In genomic region chr12:38157274-38157932, GRCh38 we compare ENCODE assay signal across 16 cellular contexts.
DNase-seq lines count a peak whose midpoint lies in the region; ATAC-seq and TF ChIP-seq lines count a peak whose summit lies in the region.
"Had no signal": no experiment of that assay in that cellular context is flagged by ENCODE, and none has a peak within 500 bp of the region (broad histone marks: within the 10 kb centered on the region; RNA-seq: fewer than 3 reads in every experiment).

No MANE protein-coding gene starts in this region.

- H2BK20ac ChIP-seq in H9 (ENCODE audit: low read depth, low read length, poor library complexity, severe bottlenecking) = no peak overlapping the region

- H4K5ac ChIP-seq in H9 (ENCODE audit: insufficient read length, low read depth, low read length) = no peak overlapping the region

- no peaks in the 10 kb centered on the region for H3K4me1 ChIP-seq in H9 (ENCODE audit: insufficient read depth, low read length)
- H3K4me1 ChIP-seq in esophagus muscularis mucosa = no peaks in the 10 kb centered on the region
- no peaks in the 10 kb centered on the region for H3K4me1 ChIP-seq in testis
- H3K4me1 ChIP-seq: BLaER1 treated with 17β-estradiol and CSF1 and Interleukin-3, amounts not matched to agents 10 nM and 100 nM; HAP-1 had no signal

- H4K91ac ChIP-seq in H9 (ENCODE audit: insufficient read length, low read depth, low read length) = no peak overlapping the region

- no peak overlapping the region for H2BK15ac ChIP-seq in H9 (ENCODE audit: low read depth, low read length)

- no peaks in the 10 kb centered on the region for H3K36me3 ChIP-seq in esophagus muscularis mucosa
- no peaks in the 10 kb centered on the region for H3K36me3 ChIP-seq in testis (ENCODE audit: low read depth, missing control alignments)
- H3K36me3 ChIP-seq: BLaER1 treated with 17β-estradiol and CSF1 and Interleukin-3, amounts not matched to agents 10 nM and 100 nM; HAP-1 had no signal

- DNase-seq in activated CD4-positive, alpha-beta T cell treated with anti-CD3 and anti-CD28 coated beads, Interleukin-2, amount 10 ng/mL, durations not matched to agents 24 days and 14 days = peak; percentile 24
- DNase-seq in activated CD4-positive, alpha-beta T cell treated with anti-CD3 and anti-CD28 coated beads for 4 hours = no peak
- peak; percentile 19 for DNase-seq in H9
- DNase-seq in esophagus muscularis mucosa (ENCODE audit: extremely low spot score) = peak; percentile 86
- DNase-seq in testis = no peak
- DNase-seq in DMS79 (lab: John Stamatoyannopoulos, UW) = no peak
- DNase-seq: ACHN; CD4-positive, CD25-positive, alpha-beta regulatory T cell; DMS79 treated with DMSO at 0.1 percent for 48 hours; EL had no signal

- intact Hi-C loops in activated CD4-positive, alpha-beta T cell treated with anti-CD3 and anti-CD28 coated beads, Interleukin-2, amount 10 ng/mL, durations not matched to agents 24 days and 14 days (cut with micrococcal nuclease) = no loop called here
- intact Hi-C loops in esophagus muscularis mucosa (cut with DNase I) = no loop called here
- intact Hi-C loops in testis (cut with DNase I; ENCODE audit: low total_unique reads) = no loop called here

- no peaks in the 10 kb centered on the region for H3K79me1 ChIP-seq in H9 (ENCODE audit: insufficient read depth, low read depth, low read length, poor library complexity, severe bottlenecking)

- no peaks in the 10 kb centered on the region for H3K27me3 Mint-ChIP-seq in activated CD4-positive, alpha-beta T cell treated with anti-CD3 and anti-CD28 coated beads, Interleukin-2, amount 10 ng/mL, durations not matched to agents 24 days and 14 days
- peaks cover 7% of the 10 kb centered on the region for H3K27me3 Mint-ChIP-seq in H9 (ENCODE audit: low read depth)
- H3K27me3 Mint-ChIP-seq: CD4-positive, CD25-positive, alpha-beta regulatory T cell had no signal

- no peak overlapping the region for H3K4me3 Mint-ChIP-seq in activated CD4-positive, alpha-beta T cell treated with anti-CD3 and anti-CD28 coated beads, Interleukin-2, amount 10 ng/mL, durations not matched to agents 24 days and 14 days
- H3K4me3 Mint-ChIP-seq in H9 = no peak overlapping the region
- H3K4me3 Mint-ChIP-seq: CD4-positive, CD25-positive, alpha-beta regulatory T cell; GM23338 had no signal

- H3K56ac ChIP-seq in H9 (ENCODE audit: insufficient read length, low read depth, low read length) = no peak overlapping the region

- H2AFZ ChIP-seq in H9 (ENCODE audit: low read length) = no peak overlapping the region
- H2AFZ ChIP-seq: GM23338 had no signal

- H3K14ac ChIP-seq in H9 (ENCODE audit: insufficient read depth, low read length) = no peak overlapping the region

- H3K4me3 ChIP-seq in esophagus muscularis mucosa = no peak overlapping the region
- H3K4me3 ChIP-seq in testis = peak overlapping the region; percentile 15 to 34
- H3K4me3 ChIP-seq: BLaER1 treated with 17β-estradiol and CSF1 and Interleukin-3, amounts not matched to agents 10 nM and 100 nM; GM23338; HAP-1 had no signal

- no CpG with 5 or more reads among the region's 39 CpGs for WGBS in H9 (ENCODE audit: extremely low coverage, insufficient read length, low lambda C conversion rate)
- WGBS in esophagus muscularis mucosa = 90% methylated on average over 39 of the region's 39 CpGs
- WGBS in testis, 2 donors = 66 to 71% methylated on average over 23 to 39 of the region's 39 CpGs

- TF ChIP-seq POLR2A in esophagus muscularis mucosa (IDR thresholded peaks at IDR 0.05; ENCODE audit: low read depth) = no peak
- no peak for TF ChIP-seq POLR2A in testis (IDR thresholded peaks at IDR 0.05)

- no peak overlapping the region for H2AK5ac ChIP-seq in H9 (ENCODE audit: insufficient read length, low read length)

- no peaks in the 10 kb centered on the region for H3K79me2 ChIP-seq in H9 (ENCODE audit: insufficient read depth, low read length)

- H3K27ac ChIP-seq in H9 (ENCODE audit: insufficient read length, low read depth, low read length) (no peak overlapping the region), esophagus muscularis mucosa (replicated peaks in 1 of 4) (no peak overlapping the region), testis (no peak overlapping the region)
- H3K27ac ChIP-seq: BLaER1 treated with 17β-estradiol and CSF1 and Interleukin-3, amounts not matched to agents 10 nM and 100 nM had no signal

- H3K27me3 ChIP-seq in H9 (ENCODE audit: insufficient read depth, low read length) = no peaks in the 10 kb centered on the region
- H3K27me3 ChIP-seq in esophagus muscularis mucosa = peaks cover 0 to 12% (median 0%) of the 10 kb centered on the region in 4 donors
- no peaks in the 10 kb centered on the region for H3K27me3 ChIP-seq in testis
- H3K27me3 ChIP-seq: BLaER1 treated with 17β-estradiol and CSF1 and Interleukin-3, amounts not matched to agents 10 nM and 100 nM had no signal

- no peaks in the 10 kb centered on the region for H3K23me2 ChIP-seq in H9 (ENCODE audit: insufficient read length, low read depth, low read length, poor library complexity, severe bottlenecking)

- H2BK12ac ChIP-seq in H9 (ENCODE audit: insufficient read length, low read depth, low read length) = no peak overlapping the region

- no peak overlapping the region for H2BK120ac ChIP-seq in H9 (ENCODE audit: low read depth, low read length, poor library complexity, severe bottlenecking)

- H3K23ac ChIP-seq in H9 (ENCODE audit: insufficient read length, low read depth, low read length) = no peak overlapping the region

- peaks cover 97% of the 10 kb centered on the region for H3K9me3 ChIP-seq in H9 (ENCODE audit: control insufficient read depth, low read depth, low read length)
- H3K9me3 ChIP-seq in esophagus muscularis mucosa = peaks cover 0 to 9% (median 0%) of the 10 kb centered on the region in 4 donors
- no peaks in the 10 kb centered on the region for H3K9me3 ChIP-seq in testis
- H3K9me3 ChIP-seq: HAP-1 had no signal

- no peaks in the 10 kb centered on the region for H3K36me3 Mint-ChIP-seq in activated CD4-positive, alpha-beta T cell treated with anti-CD3 and anti-CD28 coated beads, Interleukin-2, amount 10 ng/mL, durations not matched to agents 24 days and 14 days (ENCODE audit: low read depth)
- H3K36me3 Mint-ChIP-seq in H9 (ENCODE audit: insufficient read depth in 1 of 3, low read depth in 3 of 3) = peaks cover 4 to 11% (median 11%) of the 10 kb centered on the region in 3 experiments; a peak in 6 of 7 replicates
- H3K36me3 Mint-ChIP-seq: CD4-positive, CD25-positive, alpha-beta regulatory T cell had no signal

- no peak overlapping the region for H2BK5ac ChIP-seq in H9 (ENCODE audit: insufficient read length, low read length)

- H3K4me1 Mint-ChIP-seq in activated CD4-positive, alpha-beta T cell treated with anti-CD3 and anti-CD28 coated beads, Interleukin-2, amount 10 ng/mL, durations not matched to agents 24 days and 14 days = no peaks in the 10 kb centered on the region
- H3K4me1 Mint-ChIP-seq in H9 = no peaks in the 10 kb centered on the region
- H3K4me1 Mint-ChIP-seq: CD4-positive, CD25-positive, alpha-beta regulatory T cell; GM23338 had no signal

- H3K9ac ChIP-seq in H9 (ENCODE audit: extremely low read depth, insufficient read length, low read length) = no peak overlapping the region
- H3K9ac ChIP-seq: BLaER1 treated with 17β-estradiol and CSF1 and Interleukin-3, amounts not matched to agents 10 nM and 100 nM had no signal

- H4K8ac ChIP-seq in H9 (replicated peaks; ENCODE audit: insufficient read length, low read depth, low read length) = no peak overlapping the region

- no peak overlapping the region for H3T11ph ChIP-seq in H9 (ENCODE audit: low read length)

- no peaks in the 10 kb centered on the region for H4K20me1 ChIP-seq in H9 (ENCODE audit: control insufficient read depth, insufficient read depth, insufficient read length)
- H4K20me1 ChIP-seq: BLaER1 treated with 17β-estradiol and CSF1 and Interleukin-3, amounts not matched to agents 10 nM and 100 nM had no signal

- H3K4ac ChIP-seq in H9 (ENCODE audit: low read depth, low read length) = no peak overlapping the region

- ATAC-seq in GM19455 (IDR thresholded peaks at IDR 0.05; ENCODE audit: unreplicated experiment) (no peak), HG03460 (IDR thresholded peaks at IDR 0.05; ENCODE audit: unreplicated experiment) (no peak)
- ATAC-seq: GM23338, HepG2 had no signal

- no peak overlapping the region for H3K18ac ChIP-seq in H9 (ENCODE audit: insufficient read length, low read depth, low read length)

- H3K9me3 Mint-ChIP-seq in activated CD4-positive, alpha-beta T cell treated with anti-CD3 and anti-CD28 coated beads, Interleukin-2, amount 10 ng/mL, durations not matched to agents 24 days and 14 days = no peaks in the 10 kb centered on the region
- peaks cover 95 to 98% of the 10 kb centered on the region in 2 experiments for H3K9me3 Mint-ChIP-seq in H9

- no peak overlapping the region for H3K4me2 ChIP-seq in H9 (ENCODE audit: insufficient read depth, insufficient read length, low read length)
- H3K4me2 ChIP-seq: BLaER1 treated with 17β-estradiol and CSF1 and Interleukin-3, amounts not matched to agents 10 nM and 100 nM; GM23338 had no signal

- TF ChIP-seq EP300 in esophagus muscularis mucosa (IDR thresholded peaks at IDR 0.05) = no peak

- TF ChIP-seq CTCF in H9 (conservative IDR thresholded peaks at IDR 0.05) (no peak), esophagus muscularis mucosa (IDR thresholded peaks at IDR 0.05) (no peak), testis (IDR thresholded peaks at IDR 0.05) (no peak)

- no peak overlapping the region for H3K27ac Mint-ChIP-seq in activated CD4-positive, alpha-beta T cell treated with anti-CD3 and anti-CD28 coated beads, Interleukin-2, amount 10 ng/mL, durations not matched to agents 24 days and 14 days
- H3K27ac Mint-ChIP-seq in H9 = no peak overlapping the region
- H3K27ac Mint-ChIP-seq: CD4-positive, CD25-positive, alpha-beta regulatory T cell; GM23338 had no signal

Comparison
In these comparisons a context has a peak if more than half of its experiments do, and no peak if none do; other contexts are left out.
1. DNase-seq: peak in activated CD4-positive, alpha-beta T cell treated with anti-CD3 and anti-CD28 coated beads, Interleukin-2, amount 10 ng/mL, durations not matched to agents 24 days and 14 days (single experiment), H9 (single experiment) and esophagus muscularis mucosa (single experiment); none in activated CD4-positive, alpha-beta T cell treated with anti-CD3 and anti-CD28 coated beads for 4 hours (0 of 2), testis (single experiment) and DMS79 (single experiment).
2. H3K4me3 ChIP-seq: peak in testis (2 of 2); none in esophagus muscularis mucosa (0 of 4).